ENCODE assay signal across 8 cellular contexts in the genomic region with DNA sequence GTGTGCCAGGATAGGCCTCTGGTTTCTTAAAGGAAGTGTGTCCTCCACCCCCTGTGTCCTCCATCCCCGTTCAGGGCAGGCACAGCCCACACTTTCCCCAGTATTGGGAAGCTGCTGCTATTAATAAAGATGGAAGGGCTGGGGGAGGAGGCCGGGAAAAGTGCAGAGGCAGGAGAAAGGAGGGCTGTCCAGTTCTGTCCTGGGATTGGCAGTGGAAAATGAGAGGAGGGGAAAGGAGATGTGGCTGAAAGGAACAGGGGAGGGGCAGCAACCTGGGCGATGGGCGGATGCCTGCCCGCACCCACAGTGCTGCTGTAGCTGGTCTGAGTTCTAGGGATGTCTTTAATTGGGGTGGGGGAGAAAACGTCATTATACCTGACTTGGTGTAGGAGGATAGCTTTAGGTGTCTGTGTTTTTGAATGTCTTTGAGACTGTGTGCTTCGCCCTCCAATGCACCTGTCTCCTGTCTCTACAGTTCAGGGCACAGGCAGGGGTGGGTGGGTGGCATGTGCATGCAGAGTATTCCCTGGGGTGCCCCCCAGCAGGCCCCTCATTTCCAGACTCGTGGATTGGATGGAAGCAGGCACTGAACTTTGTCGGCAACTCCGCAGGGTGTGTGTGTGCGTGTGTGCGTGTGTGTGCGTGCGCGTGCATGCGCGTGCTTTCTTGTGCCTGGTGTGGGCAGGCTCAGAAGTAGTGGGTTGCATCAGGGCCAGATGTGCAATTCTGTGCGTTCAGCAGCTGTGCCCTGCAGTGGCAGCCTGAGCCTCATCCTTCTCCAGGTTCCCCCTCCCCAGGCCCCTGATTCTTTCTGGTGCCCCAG. TPM values are rescaled to one million over a fixed set of nuclear protein-coding genes. Genes with fewer than 3 reads are reported as not detected.
DNase-seq lines count a peak whose midpoint lies in the region; TF ChIP-seq lines count a peak whose summit lies in the region.

No MANE protein-coding gene starts in this region.

- no peak overlapping the region for H3K9ac ChIP-seq in SK-N-MC (ENCODE audit: insufficient read length)

- peaks cover 10 to 50% of the 10 kb centered on the region in 2 donors for H3K4me1 ChIP-seq in breast epithelium

- H3K4me3 ChIP-seq in SK-N-MC (peak overlapping the region; percentile 83), breast epithelium (peak overlapping the region; percentile 85 to 96 (median 92)), kidney epithelial cell (ENCODE audit: low read depth, low read length) (peak overlapping the region; percentile 79)

- H3K27ac ChIP-seq in SK-N-MC: 0 out of 2 replicates have a peak overlapping the region, but pooled peaks have one; percentile 25
- peak overlapping the region; percentile 99 to 100 for H3K27ac ChIP-seq in breast epithelium

- H3K27me3 ChIP-seq in breast epithelium (no peaks in the 10 kb centered on the region), kidney epithelial cell (ENCODE audit: control insufficient read depth, insufficient read depth, low read length) (no peaks in the 10 kb centered on the region)

- TF ChIP-seq POLR2A in GM19193 (IDR thresholded peaks at IDR 0.05; ENCODE audit: extremely low read depth, insufficient read depth, insufficient read length): peak; percentile 13
- TF ChIP-seq POLR2A in breast epithelium (IDR thresholded peaks at IDR 0.05): no peak

- H3K9me3 ChIP-seq in SK-N-MC (ENCODE audit: low read depth, low read length) (no peaks in the 10 kb centered on the region), breast epithelium (no peaks in the 10 kb centered on the region)

- intact Hi-C loops in breast epithelium (cut with DNase I; ENCODE audit: low total_unique reads): no loop called here

- POLR2A ChIA-PET in HEK293T (lab: Yijun Ruan, JAX): interaction anchor here (0.6 to 3.1 kb wide), 13 partner anchors 7 to 470 kb away, joined by 3 to 24 read pairs (median 3); a partner anchor contains a TSS

- DNase-seq in SK-N-MC (ENCODE audit: low read depth, low spot score): no peak
- DNase-seq in breast epithelium (ENCODE audit: low spot score in 2 of 2): no peak
- no peak for DNase-seq in kidney epithelial cell (ENCODE audit: low read depth)
- DNase-seq in stimulated activated CD4-positive, alpha-beta T cell treated with anti-CD3 and anti-CD28 coated beads, Interleukin-2, amount 100 ng/mL, for 24 hours: peak; percentile 57 to 58
- DNase-seq in T1000 (lab: John Stamatoyannopoulos, UW): no peak
- DNase-seq in HEK293T (ENCODE audit: extremely low spot score): no peak
- DNase-seq in H4 (ENCODE audit: low spot score): no peak

- H3K36me3 ChIP-seq in SK-N-MC (ENCODE audit: insufficient read depth, low read length) (no peaks in the 10 kb centered on the region), breast epithelium (no peaks in the 10 kb centered on the region), kidney epithelial cell (ENCODE audit: control insufficient read depth, insufficient read depth, low read length) (no peaks in the 10 kb centered on the region)

- TF ChIP-seq CTCF in breast epithelium (IDR thresholded peaks at IDR 0.05): no peak
- TF ChIP-seq CTCF in kidney epithelial cell (IDR thresholded peaks at IDR 0.05; ENCODE audit: insufficient read depth, low read length, poor library complexity, severe bottlenecking): no peak

- CTCF ChIA-PET in HEK293T (lab: Yijun Ruan, JAX): interaction anchor here (1.3 kb wide), 1 partner anchor 23 kb away, joined by 4 read pairs; no protein-coding TSS in a partner anchor

TF ChIP-seq in HEK293T, 16 proteins besides CTCF, POLR2A, EP300 and RAD21:
- no peak for TF ChIP-seq CTBP1 (IDR thresholded peaks at IDR 0.05; ENCODE audit: borderline replicate concordance)
- no peak for TF ChIP-seq BHLHE40 (IDR thresholded peaks at IDR 0.05; ENCODE audit: borderline replicate concordance)
- no peak for TF ChIP-seq ARNT (IDR thresholded peaks at IDR 0.05)
- no peak for TF ChIP-seq ZNF384 (IDR thresholded peaks at IDR 0.05)
- no peak for TF ChIP-seq FOXM1 (IDR thresholded peaks at IDR 0.05; ENCODE audit: borderline replicate concordance)
- no peak for TF ChIP-seq TARDBP (IDR thresholded peaks at IDR 0.05)
- TF ChIP-seq ELF4 (IDR thresholded peaks at IDR 0.05): no peak
- no peak for TF ChIP-seq FOXA1 (IDR thresholded peaks at IDR 0.05)
- no peak for TF ChIP-seq LEF1 (IDR thresholded peaks at IDR 0.05; ENCODE audit: borderline replicate concordance)

RNA-seq across cellular contexts. Expression of a gene that starts 2.5 kb away (rescaled TPM):
- 100 to 1,000 TPM in 1 of 3 donors, 10 to 100 TPM in 2; 74.6 to 128 (median 88.8) TPM for total RNA-seq in breast epithelium
- total RNA-seq in kidney epithelial cell: 393 and 426 TPM in 2 replicates
- 15.8 and 18.5 TPM in 2 replicates for total RNA-seq in H4 (2014; rRNA removed; shearing (Covaris generic))

Comparison
In these comparisons a context has a peak if more than half of its experiments do, and no peak if none do; other contexts are left out.
1. DNase-seq: peak in stimulated activated CD4-positive, alpha-beta T cell treated with anti-CD3 and anti-CD28 coated beads, Interleukin-2, amount 100 ng/mL, for 24 hours (2 of 2); none in SK-N-MC (single experiment), breast epithelium (0 of 2), kidney epithelial cell (single experiment), T1000 (single experiment), HEK293T (single experiment) and H4 (single experiment).
2. Peak in every context shown above with its lines, with median percentiles within 50 percentile points of each other: H3K4me3 ChIP-seq.